1 cellular context compared by ENCODE assay signal in genomic region chr16:87497023-87497766, GRCh38.
TF ChIP-seq lines count a peak whose summit lies in the region.
"Not testable (repeated sequence)": the region's sequence is repeated elsewhere in the genome, so short reads cannot be mapped to it uniquely, and the experiment has no call there.

No MANE protein-coding gene starts in this region.

TF ChIP-seq in HepG2, 621 proteins besides CTCF, POLR2A, EP300 and RAD21 (continued from another document and continues in another):
- TF ChIP-seq, protein P1, sequence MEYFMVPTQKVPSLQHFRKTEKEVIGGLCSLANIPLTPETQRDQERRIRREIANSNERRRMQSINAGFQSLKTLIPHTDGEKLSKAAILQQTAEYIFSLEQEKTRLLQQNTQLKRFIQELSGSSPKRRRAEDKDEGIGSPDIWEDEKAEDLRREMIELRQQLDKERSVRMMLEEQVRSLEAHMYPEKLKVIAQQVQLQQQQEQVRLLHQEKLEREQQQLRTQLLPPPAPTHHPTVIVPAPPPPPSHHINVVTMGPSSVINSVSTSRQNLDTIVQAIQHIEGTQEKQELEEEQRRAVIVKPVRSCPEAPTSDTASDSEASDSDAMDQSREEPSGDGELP (IDR thresholded peaks at IDR 0.05; ENCODE audit: borderline replicate concordance, low read depth), result peak; percentile 22; the same call in 1 of the 2 replicates
- peak; percentile 29; the same call in 1 of the 2 replicates for TF ChIP-seq RXRB (CRISPR knock-in tag; IDR thresholded peaks at IDR 0.05; ENCODE audit: borderline replicate concordance)
- 0 out of 2 replicates have a peak, but pooled peaks have one; percentile 35 for TF ChIP-seq ZNF317 (CRISPR knock-in tag; IDR thresholded peaks at IDR 0.05)
- peak; percentile 74 for TF ChIP-seq PAXIP1 (CRISPR knock-in tag; conservative IDR thresholded peaks at IDR 0.05)
- 0 out of 2 replicates have a peak, but pooled peaks have one; percentile 31 for TF ChIP-seq ZNF205 (CRISPR knock-in tag; IDR thresholded peaks at IDR 0.05)
- 0 out of 2 replicates have a peak, but pooled peaks have one; percentile 22 for TF ChIP-seq NAIF1 (CRISPR knock-in tag; IDR thresholded peaks at IDR 0.05; ENCODE audit: borderline replicate concordance)
- TF ChIP-seq ZNF441 (CRISPR knock-in tag; IDR thresholded peaks at IDR 0.05; ENCODE audit: borderline replicate concordance), result 0 out of 2 replicates have a peak, but pooled peaks have one; percentile 13
- TF ChIP-seq NCOR1 (IDR thresholded peaks at IDR 0.05; ENCODE audit: borderline replicate concordance, low read length), result peak; percentile 35; the same call in 1 of the 2 replicates
- TF ChIP-seq NCOA1 (CRISPR knock-in tag; IDR thresholded peaks at IDR 0.05), result 0 out of 2 replicates have a peak, but pooled peaks have one; percentile 61
- TF ChIP-seq ZNF709 (CRISPR knock-in tag; IDR thresholded peaks at IDR 0.05), result peak; percentile 58; the same call in 1 of the 2 replicates
- 0 out of 2 replicates have a peak, but pooled peaks have one; percentile 48 for TF ChIP-seq ZNF790 (CRISPR knock-in tag; IDR thresholded peaks at IDR 0.05; ENCODE audit: borderline replicate concordance)
- TF ChIP-seq RARA (CRISPR knock-in tag; IDR thresholded peaks at IDR 0.05), result peak; percentile 70
- peak; percentile 79; the same call in 1 of the 2 replicates for TF ChIP-seq TBX2 (CRISPR knock-in tag; IDR thresholded peaks at IDR 0.05; ENCODE audit: borderline replicate concordance)
- 0 out of 2 replicates have a peak, but pooled peaks have one; percentile 19 for TF ChIP-seq IRF2 (CRISPR knock-in tag; IDR thresholded peaks at IDR 0.05)
- peak; percentile 53; the same call in 1 of the 2 replicates for TF ChIP-seq NCOA2 (CRISPR knock-in tag; IDR thresholded peaks at IDR 0.05)
- TF ChIP-seq ZBTB40, SOX13 (IDR thresholded peaks at IDR 0.05): not testable (repeated sequence)
- peak; percentile 69; the same call in 1 of the 2 replicates for TF ChIP-seq ZBTB40 (CRISPR knock-in tag; IDR thresholded peaks at IDR 0.05)
- TF ChIP-seq MEF2D (CRISPR knock-in tag; IDR thresholded peaks at IDR 0.05), result peak; percentile 87; the same call in 1 of the 2 replicates
- TF ChIP-seq SOX13 (CRISPR knock-in tag; conservative IDR thresholded peaks at IDR 0.05 in 1 of 2, IDR thresholded peaks at IDR 0.05 in 1 of 2), result peak in 1 of 2 experiments; percentile 41; a peak in 1 of 4 replicates
- 0 out of 2 replicates have a peak, but pooled peaks have one; percentile 27 for TF ChIP-seq MXD4 (CRISPR knock-in tag; IDR thresholded peaks at IDR 0.05)
- TF ChIP-seq, protein P2, sequence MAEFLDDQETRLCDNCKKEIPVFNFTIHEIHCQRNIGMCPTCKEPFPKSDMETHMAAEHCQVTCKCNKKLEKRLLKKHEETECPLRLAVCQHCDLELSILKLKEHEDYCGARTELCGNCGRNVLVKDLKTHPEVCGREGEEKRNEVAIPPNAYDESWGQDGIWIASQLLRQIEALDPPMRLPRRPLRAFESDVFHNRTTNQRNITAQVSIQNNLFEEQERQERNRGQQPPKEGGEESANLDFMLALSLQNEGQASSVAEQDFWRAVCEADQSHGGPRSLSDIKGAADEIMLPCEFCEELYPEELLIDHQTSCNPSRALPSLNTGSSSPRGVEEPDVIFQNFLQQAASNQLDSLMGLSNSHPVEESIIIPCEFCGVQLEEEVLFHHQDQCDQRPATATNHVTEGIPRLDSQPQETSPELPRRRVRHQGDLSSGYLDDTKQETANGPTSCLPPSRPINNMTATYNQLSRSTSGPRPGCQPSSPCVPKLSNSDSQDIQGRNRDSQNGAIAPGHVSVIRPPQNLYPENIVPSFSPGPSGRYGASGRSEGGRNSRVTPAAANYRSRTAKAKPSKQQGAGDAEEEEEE (CRISPR knock-in tag; IDR thresholded peaks at IDR 0.05; ENCODE audit: borderline replicate concordance), result 0 out of 2 replicates have a peak, but pooled peaks have one; percentile 55
- TF ChIP-seq ZFP37 (CRISPR knock-in tag; IDR thresholded peaks at IDR 0.05; ENCODE audit: borderline replicate concordance), result 0 out of 2 replicates have a peak, but pooled peaks have one; percentile 42
- 0 out of 2 replicates have a peak, but pooled peaks have one; percentile 28 for TF ChIP-seq RFXAP (CRISPR knock-in tag; IDR thresholded peaks at IDR 0.05; ENCODE audit: borderline replicate concordance)
- peak; percentile 27; the same call in 1 of the 2 replicates for TF ChIP-seq RBAK (CRISPR knock-in tag; IDR thresholded peaks at IDR 0.05)
- TF ChIP-seq ZNF33A (CRISPR knock-in tag; IDR thresholded peaks at IDR 0.05; ENCODE audit: borderline replicate concordance), result peak; percentile 63; the same call in 1 of the 2 replicates
- TF ChIP-seq, protein P3, sequence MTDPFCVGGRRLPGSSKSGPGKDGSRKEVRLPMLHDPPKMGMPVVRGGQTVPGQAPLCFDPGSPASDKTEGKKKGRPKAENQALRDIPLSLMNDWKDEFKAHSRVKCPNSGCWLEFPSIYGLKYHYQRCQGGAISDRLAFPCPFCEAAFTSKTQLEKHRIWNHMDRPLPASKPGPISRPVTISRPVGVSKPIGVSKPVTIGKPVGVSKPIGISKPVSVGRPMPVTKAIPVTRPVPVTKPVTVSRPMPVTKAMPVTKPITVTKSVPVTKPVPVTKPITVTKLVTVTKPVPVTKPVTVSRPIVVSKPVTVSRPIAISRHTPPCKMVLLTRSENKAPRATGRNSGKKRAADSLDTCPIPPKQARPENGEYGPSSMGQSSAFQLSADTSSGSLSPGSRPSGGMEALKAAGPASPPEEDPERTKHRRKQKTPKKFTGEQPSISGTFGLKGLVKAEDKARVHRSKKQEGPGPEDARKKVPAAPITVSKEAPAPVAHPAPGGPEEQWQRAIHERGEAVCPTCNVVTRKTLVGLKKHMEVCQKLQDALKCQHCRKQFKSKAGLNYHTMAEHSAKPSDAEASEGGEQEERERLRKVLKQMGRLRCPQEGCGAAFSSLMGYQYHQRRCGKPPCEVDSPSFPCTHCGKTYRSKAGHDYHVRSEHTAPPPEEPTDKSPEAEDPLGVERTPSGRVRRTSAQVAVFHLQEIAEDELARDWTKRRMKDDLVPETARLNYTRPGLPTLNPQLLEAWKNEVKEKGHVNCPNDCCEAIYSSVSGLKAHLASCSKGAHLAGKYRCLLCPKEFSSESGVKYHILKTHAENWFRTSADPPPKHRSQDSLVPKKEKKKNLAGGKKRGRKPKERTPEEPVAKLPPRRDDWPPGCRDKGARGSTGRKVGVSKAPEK (CRISPR knock-in tag; IDR thresholded peaks at IDR 0.05; ENCODE audit: borderline replicate concordance), result peak; percentile 33; the same call in 1 of the 2 replicates
- peak; percentile 68 for TF ChIP-seq FOXA3 (CRISPR knock-in tag; IDR thresholded peaks at IDR 0.05)
- TF ChIP-seq ETV5 (CRISPR knock-in tag; IDR thresholded peaks at IDR 0.05; ENCODE audit: borderline replicate concordance), result peak; percentile 21; the same call in 1 of the 2 replicates
- TF ChIP-seq HMG20B (CRISPR knock-in tag; conservative IDR thresholded peaks at IDR 0.05), result peak; percentile 15; the same call in 1 of the 2 replicates
